ENCODE assay signal across 2 cellular contexts in genomic region chr1:115757866-115758265, GRCh38.
TF ChIP-seq lines count a peak whose summit lies in the region.

No MANE protein-coding gene starts in this region.

TF ChIP-seq in H1, 55 proteins besides CTCF, POLR2A, EP300 and RAD21 (continued from another document):
- TF ChIP-seq TAF1 (IDR thresholded peaks at IDR 0.05; ENCODE audit: low read depth, low read length): no peak
- TF ChIP-seq BCL11A (IDR thresholded peaks at IDR 0.05; ENCODE audit: low read depth in 2 of 2, low read length in 2 of 2): no peak
- TF ChIP-seq TAF7 (optimal IDR thresholded peaks at IDR 0.05; ENCODE audit: borderline replicate concordance, low read depth, low read length): no peak
- no peak for TF ChIP-seq PHF8 (conservative IDR thresholded peaks at IDR 0.05; ENCODE audit: low read depth, low read length)
TF ChIP-seq in H1: peak in this region for 0.

TF ChIP-seq in WTC11, 78 proteins besides CTCF, POLR2A, EP300 and RAD21:
- TF ChIP-seq, protein P1, sequence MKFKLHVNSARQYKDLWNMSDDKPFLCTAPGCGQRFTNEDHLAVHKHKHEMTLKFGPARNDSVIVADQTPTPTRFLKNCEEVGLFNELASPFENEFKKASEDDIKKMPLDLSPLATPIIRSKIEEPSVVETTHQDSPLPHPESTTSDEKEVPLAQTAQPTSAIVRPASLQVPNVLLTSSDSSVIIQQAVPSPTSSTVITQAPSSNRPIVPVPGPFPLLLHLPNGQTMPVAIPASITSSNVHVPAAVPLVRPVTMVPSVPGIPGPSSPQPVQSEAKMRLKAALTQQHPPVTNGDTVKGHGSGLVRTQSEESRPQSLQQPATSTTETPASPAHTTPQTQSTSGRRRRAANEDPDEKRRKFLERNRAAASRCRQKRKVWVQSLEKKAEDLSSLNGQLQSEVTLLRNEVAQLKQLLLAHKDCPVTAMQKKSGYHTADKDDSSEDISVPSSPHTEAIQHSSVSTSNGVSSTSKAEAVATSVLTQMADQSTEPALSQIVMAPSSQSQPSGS (CRISPR knock-in tag; IDR thresholded peaks at IDR 0.05; ENCODE audit: borderline replicate concordance, low read depth): no peak
- TF ChIP-seq ZNF138 (CRISPR knock-in tag; conservative IDR thresholded peaks at IDR 0.05) (no peak), CBFB (CRISPR knock-in tag; IDR thresholded peaks at IDR 0.05; ENCODE audit: low read depth) (no peak), USF1 (CRISPR knock-in tag; IDR thresholded peaks at IDR 0.05) (no peak), NFYB (CRISPR knock-in tag; conservative IDR thresholded peaks at IDR 0.05; ENCODE audit: low read depth) (no peak), ZNF232 (CRISPR knock-in tag; IDR thresholded peaks at IDR 0.05) (no peak), MAX (CRISPR knock-in tag; IDR thresholded peaks at IDR 0.05) (no peak), GABPB1 (CRISPR knock-in tag; IDR thresholded peaks at IDR 0.05) (no peak), TCF7 (CRISPR knock-in tag; IDR thresholded peaks at IDR 0.05; ENCODE audit: low read depth) (no peak), NR1H2 (CRISPR knock-in tag; IDR thresholded peaks at IDR 0.05) (no peak), PRDM15 (CRISPR knock-in tag; IDR thresholded peaks at IDR 0.05) (no peak), OVOL2 (CRISPR knock-in tag; IDR thresholded peaks at IDR 0.05; ENCODE audit: borderline replicate concordance) (no peak)
- TF ChIP-seq, protein P2, sequence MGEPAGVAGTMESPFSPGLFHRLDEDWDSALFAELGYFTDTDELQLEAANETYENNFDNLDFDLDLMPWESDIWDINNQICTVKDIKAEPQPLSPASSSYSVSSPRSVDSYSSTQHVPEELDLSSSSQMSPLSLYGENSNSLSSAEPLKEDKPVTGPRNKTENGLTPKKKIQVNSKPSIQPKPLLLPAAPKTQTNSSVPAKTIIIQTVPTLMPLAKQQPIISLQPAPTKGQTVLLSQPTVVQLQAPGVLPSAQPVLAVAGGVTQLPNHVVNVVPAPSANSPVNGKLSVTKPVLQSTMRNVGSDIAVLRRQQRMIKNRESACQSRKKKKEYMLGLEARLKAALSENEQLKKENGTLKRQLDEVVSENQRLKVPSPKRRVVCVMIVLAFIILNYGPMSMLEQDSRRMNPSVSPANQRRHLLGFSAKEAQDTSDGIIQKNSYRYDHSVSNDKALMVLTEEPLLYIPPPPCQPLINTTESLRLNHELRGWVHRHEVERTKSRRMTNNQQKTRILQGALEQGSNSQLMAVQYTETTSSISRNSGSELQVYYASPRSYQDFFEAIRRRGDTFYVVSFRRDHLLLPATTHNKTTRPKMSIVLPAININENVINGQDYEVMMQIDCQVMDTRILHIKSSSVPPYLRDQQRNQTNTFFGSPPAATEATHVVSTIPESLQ (CRISPR knock-in tag; IDR thresholded peaks at IDR 0.05): no peak
- TF ChIP-seq, protein P3, sequence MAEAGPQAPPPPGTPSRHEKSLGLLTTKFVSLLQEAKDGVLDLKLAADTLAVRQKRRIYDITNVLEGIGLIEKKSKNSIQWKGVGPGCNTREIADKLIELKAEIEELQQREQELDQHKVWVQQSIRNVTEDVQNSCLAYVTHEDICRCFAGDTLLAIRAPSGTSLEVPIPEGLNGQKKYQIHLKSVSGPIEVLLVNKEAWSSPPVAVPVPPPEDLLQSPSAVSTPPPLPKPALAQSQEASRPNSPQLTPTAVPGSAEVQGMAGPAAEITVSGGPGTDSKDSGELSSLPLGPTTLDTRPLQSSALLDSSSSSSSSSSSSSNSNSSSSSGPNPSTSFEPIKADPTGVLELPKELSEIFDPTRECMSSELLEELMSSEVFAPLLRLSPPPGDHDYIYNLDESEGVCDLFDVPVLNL (CRISPR knock-in tag; IDR thresholded peaks at IDR 0.05; ENCODE audit: borderline replicate concordance, low read depth): no peak
- TF ChIP-seq, protein P4, sequence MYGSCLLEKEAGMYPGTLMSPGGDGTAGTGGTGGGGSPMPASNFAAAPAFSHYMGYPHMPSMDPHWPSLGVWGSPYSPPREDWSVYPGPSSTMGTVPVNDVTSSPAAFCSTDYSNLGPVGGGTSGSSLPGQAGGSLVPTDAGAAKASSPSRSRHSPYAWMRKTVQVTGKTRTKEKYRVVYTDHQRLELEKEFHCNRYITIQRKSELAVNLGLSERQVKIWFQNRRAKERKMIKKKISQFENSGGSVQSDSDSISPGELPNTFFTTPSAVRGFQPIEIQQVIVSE (CRISPR knock-in tag; IDR thresholded peaks at IDR 0.05; ENCODE audit: borderline replicate concordance): no peak
- TF ChIP-seq, protein P5, sequence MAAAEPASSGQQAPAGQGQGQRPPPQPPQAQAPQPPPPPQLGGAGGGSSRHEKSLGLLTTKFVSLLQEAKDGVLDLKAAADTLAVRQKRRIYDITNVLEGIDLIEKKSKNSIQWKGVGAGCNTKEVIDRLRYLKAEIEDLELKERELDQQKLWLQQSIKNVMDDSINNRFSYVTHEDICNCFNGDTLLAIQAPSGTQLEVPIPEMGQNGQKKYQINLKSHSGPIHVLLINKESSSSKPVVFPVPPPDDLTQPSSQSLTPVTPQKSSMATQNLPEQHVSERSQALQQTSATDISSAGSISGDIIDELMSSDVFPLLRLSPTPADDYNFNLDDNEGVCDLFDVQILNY (CRISPR knock-in tag; IDR thresholded peaks at IDR 0.05): no peak
- TF ChIP-seq, protein P6, sequence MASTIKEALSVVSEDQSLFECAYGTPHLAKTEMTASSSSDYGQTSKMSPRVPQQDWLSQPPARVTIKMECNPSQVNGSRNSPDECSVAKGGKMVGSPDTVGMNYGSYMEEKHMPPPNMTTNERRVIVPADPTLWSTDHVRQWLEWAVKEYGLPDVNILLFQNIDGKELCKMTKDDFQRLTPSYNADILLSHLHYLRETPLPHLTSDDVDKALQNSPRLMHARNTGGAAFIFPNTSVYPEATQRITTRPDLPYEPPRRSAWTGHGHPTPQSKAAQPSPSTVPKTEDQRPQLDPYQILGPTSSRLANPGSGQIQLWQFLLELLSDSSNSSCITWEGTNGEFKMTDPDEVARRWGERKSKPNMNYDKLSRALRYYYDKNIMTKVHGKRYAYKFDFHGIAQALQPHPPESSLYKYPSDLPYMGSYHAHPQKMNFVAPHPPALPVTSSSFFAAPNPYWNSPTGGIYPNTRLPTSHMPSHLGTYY (CRISPR knock-in tag; IDR thresholded peaks at IDR 0.05): no peak
- TF ChIP-seq, protein P7, sequence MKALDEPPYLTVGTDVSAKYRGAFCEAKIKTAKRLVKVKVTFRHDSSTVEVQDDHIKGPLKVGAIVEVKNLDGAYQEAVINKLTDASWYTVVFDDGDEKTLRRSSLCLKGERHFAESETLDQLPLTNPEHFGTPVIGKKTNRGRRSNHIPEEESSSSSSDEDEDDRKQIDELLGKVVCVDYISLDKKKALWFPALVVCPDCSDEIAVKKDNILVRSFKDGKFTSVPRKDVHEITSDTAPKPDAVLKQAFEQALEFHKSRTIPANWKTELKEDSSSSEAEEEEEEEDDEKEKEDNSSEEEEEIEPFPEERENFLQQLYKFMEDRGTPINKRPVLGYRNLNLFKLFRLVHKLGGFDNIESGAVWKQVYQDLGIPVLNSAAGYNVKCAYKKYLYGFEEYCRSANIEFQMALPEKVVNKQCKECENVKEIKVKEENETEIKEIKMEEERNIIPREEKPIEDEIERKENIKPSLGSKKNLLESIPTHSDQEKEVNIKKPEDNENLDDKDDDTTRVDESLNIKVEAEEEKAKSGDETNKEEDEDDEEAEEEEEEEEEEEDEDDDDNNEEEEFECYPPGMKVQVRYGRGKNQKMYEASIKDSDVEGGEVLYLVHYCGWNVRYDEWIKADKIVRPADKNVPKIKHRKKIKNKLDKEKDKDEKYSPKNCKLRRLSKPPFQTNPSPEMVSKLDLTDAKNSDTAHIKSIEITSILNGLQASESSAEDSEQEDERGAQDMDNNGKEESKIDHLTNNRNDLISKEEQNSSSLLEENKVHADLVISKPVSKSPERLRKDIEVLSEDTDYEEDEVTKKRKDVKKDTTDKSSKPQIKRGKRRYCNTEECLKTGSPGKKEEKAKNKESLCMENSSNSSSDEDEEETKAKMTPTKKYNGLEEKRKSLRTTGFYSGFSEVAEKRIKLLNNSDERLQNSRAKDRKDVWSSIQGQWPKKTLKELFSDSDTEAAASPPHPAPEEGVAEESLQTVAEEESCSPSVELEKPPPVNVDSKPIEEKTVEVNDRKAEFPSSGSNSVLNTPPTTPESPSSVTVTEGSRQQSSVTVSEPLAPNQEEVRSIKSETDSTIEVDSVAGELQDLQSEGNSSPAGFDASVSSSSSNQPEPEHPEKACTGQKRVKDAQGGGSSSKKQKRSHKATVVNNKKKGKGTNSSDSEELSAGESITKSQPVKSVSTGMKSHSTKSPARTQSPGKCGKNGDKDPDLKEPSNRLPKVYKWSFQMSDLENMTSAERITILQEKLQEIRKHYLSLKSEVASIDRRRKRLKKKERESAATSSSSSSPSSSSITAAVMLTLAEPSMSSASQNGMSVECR (CRISPR knock-in tag; IDR thresholded peaks at IDR 0.05; ENCODE audit: borderline replicate concordance): no peak
